ENCODE assay signal across 32 cellular contexts in genomic region chrX:131548994-131549393, GRCh38. TPM values are rescaled to one million over a fixed set of nuclear protein-coding genes. Genes with fewer than 3 reads are reported as not detected.
"Had no signal": no experiment of that assay in that cellular context is flagged by ENCODE, and none has a peak within 500 bp of the region (broad histone marks: within the 10 kb centered on the region; RNA-seq: fewer than 3 reads in every experiment).

No MANE protein-coding gene starts in this region.

- H3K4me2 ChIP-seq: neural progenitor cell had no signal

- H3K4me1 ChIP-seq: left ventricle myocardium inferior, neural progenitor cell, prostate gland, sigmoid colon, spleen, suprapubic skin, tibial nerve, upper lobe of left lung, vagina had no signal

- FAIRE-seq: keratinocyte, small intestine had no signal

- H3K4me3 Mint-ChIP-seq: mesothelial cell of epicardium; naive B cell; natural killer cell; nephron progenitor cell; neural progenitor cell; stimulated activated effector memory CD8-positive, alpha-beta T cell treated with anti-CD3 and anti-CD28 coated beads, Interleukin-12 subunit alpha, Interleukin-12 subunit beta, amount 100 ng/mL, for 72 hours; stimulated activated naive CD8-positive, alpha-beta T cell treated with anti-CD3 and anti-CD28 coated beads, Interleukin-15, Interleukin-2, amounts not matched to agents 100 ng/mL and 50 ng/mL, for 24 hours had no signal

- H3K9me3 Mint-ChIP-seq: natural killer cell; stimulated activated naive CD8-positive, alpha-beta T cell treated with anti-CD3 and anti-CD28 coated beads, Interleukin-15, Interleukin-2, amounts not matched to agents 100 ng/mL and 50 ng/mL, for 24 hours had no signal

- H3K36me3 ChIP-seq: left ventricle myocardium inferior, neural progenitor cell, neutrophil, ovary, prostate gland, sigmoid colon, spleen, suprapubic skin, tibial nerve, upper lobe of left lung, vagina had no signal

- H3K36me3 Mint-ChIP-seq: naive B cell; natural killer cell; neural progenitor cell; stimulated activated effector memory CD8-positive, alpha-beta T cell treated with anti-CD3 and anti-CD28 coated beads, Interleukin-12 subunit alpha, Interleukin-12 subunit beta, amount 100 ng/mL, for 72 hours had no signal

- H3K4me3 ChIP-seq: left ventricle myocardium inferior, lung, neural progenitor cell, ovary, prostate gland, sigmoid colon, spleen, suprapubic skin, tibial nerve, upper lobe of left lung, vagina had no signal

- H3K27me3 ChIP-seq: neural progenitor cell, neutrophil, ovary, sigmoid colon, spleen, suprapubic skin, tibial nerve, upper lobe of left lung, vagina had no signal

- DNase-seq: hippocampal formation; left ventricle myocardium inferior; mesendoderm; naive B cell; natural killer cell; nephron progenitor cell; ovary; retina; right cardiac atrium; sigmoid colon; small intestine; spleen; stimulated activated CD4-positive, alpha-beta T cell treated with anti-CD3 and anti-CD28 coated beads, Interleukin-4, amount 100 ng/mL, for 24 hours; stimulated activated naive CD4-positive, alpha-beta T cell; upper lobe of left lung had no signal

- H3K4me1 Mint-ChIP-seq: naive B cell; natural killer cell; nephron progenitor cell; neural progenitor cell; stimulated activated effector memory CD8-positive, alpha-beta T cell treated with anti-CD3 and anti-CD28 coated beads, Interleukin-12 subunit alpha, Interleukin-12 subunit beta, amount 100 ng/mL, for 72 hours had no signal

- H3K9me3 ChIP-seq: left ventricle myocardium inferior, neutrophil, ovary, prostate gland, sigmoid colon, spleen, suprapubic skin, tibial nerve, upper lobe of left lung, vagina had no signal

- H3K27me3 Mint-ChIP-seq: stimulated activated naive CD8-positive, alpha-beta T cell treated with anti-CD3 and anti-CD28 coated beads, Interleukin-15, Interleukin-2, amounts not matched to agents 100 ng/mL and 50 ng/mL, for 24 hours had no signal

- H2AFZ ChIP-seq: neural progenitor cell had no signal

- ATAC-seq: natural killer cell; right cardiac atrium; stimulated activated effector memory CD8-positive, alpha-beta T cell treated with anti-CD3 and anti-CD28 coated beads, Interleukin-12 subunit alpha, Interleukin-12 subunit beta, amount 100 ng/mL, for 72 hours had no signal

- H3K27ac ChIP-seq: left ventricle myocardium inferior, neural progenitor cell, neutrophil, ovary, prostate gland, sigmoid colon, spleen, suprapubic skin, tibial nerve, upper lobe of left lung, vagina had no signal

- H3K27ac Mint-ChIP-seq: mesothelial cell of epicardium; naive B cell; natural killer cell; neural progenitor cell; stimulated activated effector memory CD8-positive, alpha-beta T cell treated with anti-CD3 and anti-CD28 coated beads, Interleukin-12 subunit alpha, Interleukin-12 subunit beta, amount 100 ng/mL, for 72 hours; stimulated activated naive CD8-positive, alpha-beta T cell treated with anti-CD3 and anti-CD28 coated beads, Interleukin-15, Interleukin-2, amounts not matched to agents 100 ng/mL and 50 ng/mL, for 24 hours had no signal

- H3K9ac ChIP-seq: neural progenitor cell had no signal

RNA-seq across cellular contexts. Expression of gene OR13H1, which starts 5.1 kb away (rescaled TPM):
- total RNA-seq: left ventricle myocardium inferior, lower leg skin, lung, mesothelial cell of epicardium, mononuclear cell, natural killer cell, omental fat pad, ovary, prostate gland, right cardiac atrium, sigmoid colon, spleen, subcutaneous adipose tissue, suprapubic skin, tibial nerve, upper lobe of left lung, urinary bladder, vagina had no signal
- polyA plus RNA-seq: keratinocyte, lung, ovary, right cardiac atrium, sigmoid colon, small intestine, spleen, thymus, urinary bladder had no signal
